Comparison of ENCODE assay signal across 8 cellular contexts in the genomic region with DNA sequence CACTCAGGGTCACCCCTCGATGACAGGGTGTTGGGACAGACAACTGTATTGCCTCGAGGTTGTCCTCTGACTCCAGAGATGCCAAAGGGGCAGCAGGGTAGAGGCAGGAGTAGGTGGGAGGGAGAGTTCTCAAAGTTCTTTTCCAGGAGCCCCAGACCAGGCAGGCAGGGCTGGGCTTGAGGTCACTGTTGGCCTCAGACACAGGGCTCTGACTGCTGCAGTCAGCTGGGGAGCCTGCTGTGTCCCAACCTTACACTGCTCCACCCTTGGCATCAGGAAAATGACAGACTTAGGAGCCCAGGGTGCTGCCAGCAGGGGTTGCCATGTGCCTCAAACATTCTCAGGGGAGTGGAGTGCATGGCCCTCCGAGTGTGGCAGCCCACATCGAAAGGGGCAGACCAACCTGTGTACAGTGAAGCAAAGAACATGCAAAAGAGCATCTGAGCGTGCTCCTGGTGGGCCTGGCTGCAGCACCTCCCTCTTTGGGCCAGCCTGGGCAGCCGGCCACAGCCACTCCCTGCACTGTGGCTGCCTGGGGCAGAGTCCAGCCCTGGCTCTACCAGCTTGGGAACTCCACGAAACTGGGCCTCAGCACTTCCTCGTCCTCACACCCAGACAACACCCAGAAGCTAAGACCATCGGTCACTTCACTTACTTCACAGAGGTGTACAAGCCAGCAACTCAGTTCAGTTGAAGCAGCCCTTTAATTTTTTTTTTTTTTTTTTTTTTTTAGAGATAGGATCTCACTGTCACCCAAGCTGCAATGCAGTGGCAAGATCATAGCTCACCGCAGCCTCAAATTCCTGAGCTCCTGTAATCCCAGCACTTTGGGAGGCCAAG. TPM values are rescaled to one million over a fixed set of nuclear protein-coding genes. Genes with fewer than 3 reads are reported as not detected.
A peak's percentile ranks its signal among the peaks of the same experiment; 100 is the strongest.
DNase-seq lines count a peak whose midpoint lies in the region; ATAC-seq, FAIRE-seq and TF ChIP-seq lines count a peak whose summit lies in the region.

No MANE protein-coding gene starts in this region.

- no peak for FAIRE-seq in D721Med (lab: Jason Lieb, UNC)

- H3K4me3 ChIP-seq in Panc1 (ENCODE audit: low read depth in 2 of 2, low read length in 2 of 2) = no peak overlapping the region
- no peak overlapping the region for H3K4me3 ChIP-seq in effector memory CD4-positive, alpha-beta T cell (ENCODE audit: insufficient read depth, low read depth, low read length, poor library complexity, severe bottlenecking)

- ATAC-seq in Panc1 (peak; percentile 85), GM18870 (IDR thresholded peaks at IDR 0.05; ENCODE audit: unreplicated experiment) (no peak)

- intact Hi-C loops in Panc1 (cut with micrococcal nuclease; ENCODE audit: unreplicated experiment) = no loop called here

- H3K9me3 ChIP-seq in Panc1 (ENCODE audit: control insufficient read depth, insufficient read depth, low read depth, low read length) = no peaks in the 10 kb centered on the region
- no peaks in the 10 kb centered on the region for H3K9me3 ChIP-seq in effector memory CD4-positive, alpha-beta T cell (ENCODE audit: control insufficient read depth, low read length)

- in situ Hi-C loops in Panc1 (cut with HindIII; ENCODE audit: low pct_unique_long_range_greater_than_20kb, low sequenced_read_pairs) = no loop called here

- POLR2A ChIA-PET in Panc1 (lab: Charles Lee) = interaction anchor here (0.6 to 0.7 kb wide), 5 partner anchors 36 to 762 kb away, joined by 4 to 15 read pairs (median 7); no protein-coding TSS in a partner anchor

- CTCF ChIA-PET in Panc1 (lab: Charles Lee) = interaction anchor here (0.6 to 0.9 kb wide), 3 partner anchors 11 to 31 kb away, joined by 3 to 7 read pairs (median 5); no protein-coding TSS in a partner anchor

- H3K27ac ChIP-seq in Panc1 (ENCODE audit: low read length) = peak overlapping the region; percentile 78
- no peak overlapping the region for H3K27ac ChIP-seq in effector memory CD4-positive, alpha-beta T cell (ENCODE audit: insufficient read depth, low read length, poor library complexity, severe bottlenecking)

- no peak for TF ChIP-seq CTCF in Panc1 (IDR thresholded peaks at IDR 0.05)
- TF ChIP-seq CTCF in D721Med (IDR thresholded peaks at IDR 0.05; ENCODE audit: insufficient read depth, missing control alignments) = no peak

- H3K27me3 ChIP-seq in Panc1 (ENCODE audit: control insufficient read depth, insufficient read depth, low read length) = no peaks in the 10 kb centered on the region
- no peaks in the 10 kb centered on the region for H3K27me3 ChIP-seq in effector memory CD4-positive, alpha-beta T cell (replicated peaks; ENCODE audit: control insufficient read depth, insufficient read depth, low read length, poor library complexity, severe bottlenecking)

- DNase-seq in GM04503 (ENCODE audit: low read depth) (peak; percentile 22), Panc1 (ENCODE audit: low read depth, low spot score) (no peak), glomerular visceral epithelial cell (ENCODE audit: extremely low spot score) (peak; percentile 79), renal cortical epithelial cell (ENCODE audit: low read depth) (peak; percentile 86), superior temporal gyrus (ENCODE audit: extremely low spot score) (no peak), D721Med (ENCODE audit: insufficient read length, low spot score) (no peak)
- no peak for DNase-seq in effector memory CD4-positive, alpha-beta T cell

- no peaks in the 10 kb centered on the region for H3K36me3 ChIP-seq in Panc1 (ENCODE audit: control insufficient read depth, insufficient read depth, low read length)
- H3K36me3 ChIP-seq in effector memory CD4-positive, alpha-beta T cell (ENCODE audit: control insufficient read depth, insufficient read depth, low read length) = no peaks in the 10 kb centered on the region

- BruUV-seq in Panc1 (replicated peaks; lab: Mats Ljungman, UMichigan) = no TSS peak

- H3K4me1 ChIP-seq in Panc1 (ENCODE audit: control insufficient read depth, insufficient read depth, low read length) = peaks cover 33% of the 10 kb centered on the region
- no peaks in the 10 kb centered on the region for H3K4me1 ChIP-seq in effector memory CD4-positive, alpha-beta T cell (ENCODE audit: control insufficient read depth, insufficient read depth, low read length, poor library complexity, severe bottlenecking)

RNA-seq across cellular contexts. Expression of gene C6orf132, which starts 24.0 kb away (rescaled TPM):
- total RNA-seq in Panc1 (2021; ENCODE audit: unreplicated experiment) = 12.9 TPM
- 11.4 TPM for polyA plus RNA-seq in Panc1 (2012; ENCODE audit: insufficient read length)
- 6.9 and 16.3 TPM in 2 replicates for total RNA-seq in renal cortical epithelial cell

RNA-seq across cellular contexts. Expression of gene GUCA1A, which starts 54.8 kb away (rescaled TPM):
- not detected for total RNA-seq in Panc1 (2021; ENCODE audit: unreplicated experiment)
- not detected for polyA plus RNA-seq in Panc1 (2012; ENCODE audit: insufficient read length)
- total RNA-seq in renal cortical epithelial cell = 0.05 TPM in 1 of 2 replicates, not detected in the other

Comparison
In these comparisons a context has a peak if more than half of its experiments do, and no peak if none do; other contexts are left out.
1. DNase-seq: peak in GM04503 (single experiment), glomerular visceral epithelial cell (single experiment) and renal cortical epithelial cell (single experiment); none in Panc1 (single experiment), effector memory CD4-positive, alpha-beta T cell (0 of 3), superior temporal gyrus (single experiment) and D721Med (single experiment).